16 cellular contexts compared by ENCODE assay signal in the genomic region with DNA sequence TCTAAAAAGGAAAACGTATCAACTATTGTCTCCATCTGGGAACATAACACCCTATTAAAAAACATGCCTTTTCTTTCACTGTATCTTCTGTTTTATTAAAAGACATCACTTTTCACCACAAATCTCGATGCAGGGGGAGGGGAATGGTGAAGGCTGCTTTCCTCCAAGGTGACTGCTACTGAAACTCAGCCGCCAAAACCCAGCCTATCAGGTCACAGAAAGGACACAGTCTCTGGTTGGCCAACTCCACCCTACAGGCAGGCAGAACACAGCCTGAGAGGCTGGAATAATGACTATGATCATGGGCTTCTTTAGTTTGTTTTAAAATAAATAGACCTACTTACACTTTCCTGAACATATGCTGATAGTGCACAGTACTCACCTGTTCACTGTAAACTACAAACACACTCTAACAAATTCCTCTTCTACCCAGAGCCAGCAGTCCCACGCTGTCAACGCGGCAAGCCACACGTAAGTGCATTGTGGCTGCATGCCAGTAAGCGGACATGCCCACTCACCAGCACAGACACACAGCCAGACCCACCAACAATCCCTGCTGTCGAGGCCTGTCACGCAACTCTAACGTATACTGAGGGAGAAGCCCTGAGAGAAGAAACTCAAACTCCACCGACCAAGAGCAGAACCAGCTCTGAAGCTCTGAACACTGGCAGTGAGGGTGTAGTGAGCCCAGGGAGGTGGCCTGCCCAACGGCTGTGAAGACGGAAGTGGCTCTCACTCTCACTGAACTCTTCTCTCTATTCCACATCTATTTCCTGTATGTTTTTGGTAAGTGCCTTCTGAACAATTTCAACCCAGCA. TPM values are rescaled to one million over a fixed set of nuclear protein-coding genes. Genes with fewer than 3 reads are reported as not detected.
A peak's percentile ranks its signal among the peaks of the same experiment; 100 is the strongest.
DNase-seq lines count a peak whose midpoint lies in the region; ATAC-seq and TF ChIP-seq lines count a peak whose summit lies in the region.
"Had no signal": no experiment of that assay in that cellular context is flagged by ENCODE, and none has a peak within 500 bp of the region (broad histone marks: within the 10 kb centered on the region; RNA-seq: fewer than 3 reads in every experiment).

No MANE protein-coding gene starts in this region.

- H3K27me3 Mint-ChIP-seq in activated naive CD8-positive, alpha-beta T cell treated with anti-CD3 and anti-CD28 coated beads, Interleukin-2, amount 10 ng/mL, durations not matched to agents 7 days and 5 days = no peaks in the 10 kb centered on the region
- H3K27me3 Mint-ChIP-seq in naive thymus-derived CD8-positive, alpha-beta T cell = no peaks in the 10 kb centered on the region
- H3K27me3 Mint-ChIP-seq: naive B cell had no signal

- peak overlapping the region; percentile 35 for H3K27ac Mint-ChIP-seq in activated naive CD8-positive, alpha-beta T cell treated with anti-CD3 and anti-CD28 coated beads, Interleukin-2, amount 10 ng/mL, durations not matched to agents 7 days and 5 days
- H3K27ac Mint-ChIP-seq in naive thymus-derived CD8-positive, alpha-beta T cell = peak overlapping the region in 9 of 10 donors; percentile 39 to 84 (median 59)

- H3K36me3 ChIP-seq in SK-N-SH (replicated peaks in 1 of 2; ENCODE audit: control insufficient read depth in 1 of 2, insufficient read depth in 2 of 2, low read length in 1 of 2) = peaks cover 39% of the 10 kb centered on the region in 2 experiments
- H3K36me3 ChIP-seq in osteoblast (ENCODE audit: insufficient read depth, low read length) = peaks cover 15% of the 10 kb centered on the region
- H3K36me3 ChIP-seq: adrenal gland had no signal

- H3K9ac ChIP-seq in SK-N-SH = no peak overlapping the region
- H3K9ac ChIP-seq: GM23248 had no signal

- H3K9me2 ChIP-seq in SK-N-SH = no peaks in the 10 kb centered on the region

- no peak for TF ChIP-seq RAD21 in SK-N-SH (IDR thresholded peaks at IDR 0.05; ENCODE audit: low read length)

- no peak for TF ChIP-seq EP300 in SK-N-SH (IDR thresholded peaks at IDR 0.05; ENCODE audit: borderline replicate concordance in 1 of 2, low read depth in 1 of 2, low read length in 1 of 2)

- no peaks in the 10 kb centered on the region for H3F3A ChIP-seq in SK-N-SH (replicated peaks; ENCODE audit: insufficient read depth)

- TF ChIP-seq CTCF in SK-N-SH (IDR thresholded peaks at IDR 0.05) (no peak), osteoblast (IDR thresholded peaks at IDR 0.05; ENCODE audit: extremely low read depth, low read depth, low read length) (no peak), GM10248 (IDR thresholded peaks at IDR 0.05; ENCODE audit: control extremely low read depth, extremely low read depth, low read depth, missing control alignments) (no peak)

- H3K27ac ChIP-seq in SK-N-SH (ENCODE audit: low read depth in 2 of 2, low read length in 1 of 2) = peak overlapping the region in 1 of 2 experiments; percentile 74; a peak in 1 of 4 replicates
- H3K27ac ChIP-seq in osteoblast (ENCODE audit: low read depth, low read length) = no peak overlapping the region
- H3K27ac ChIP-seq: A549, adrenal gland, GM23248, hepatocyte, sigmoid colon had no signal

- H4K20me1 ChIP-seq in SK-N-SH (ENCODE audit: insufficient read depth) = no peaks in the 10 kb centered on the region
- H4K20me1 ChIP-seq in osteoblast (ENCODE audit: insufficient read depth, low read length) = no peaks in the 10 kb centered on the region

- no peaks in the 10 kb centered on the region for H3K4me1 Mint-ChIP-seq in activated naive CD8-positive, alpha-beta T cell treated with anti-CD3 and anti-CD28 coated beads, Interleukin-2, amount 10 ng/mL, durations not matched to agents 7 days and 5 days
- peaks cover 0 to 2% (median 0%) of the 10 kb centered on the region in 4 donors for H3K4me1 Mint-ChIP-seq in naive thymus-derived CD8-positive, alpha-beta T cell
- H3K4me1 Mint-ChIP-seq: naive B cell had no signal

- peak; percentile 16; the same call in 1 of the 3 replicates for ATAC-seq in SK-N-SH treated with all-trans-retinoic acid at 6 μM for 48 hours
- ATAC-seq in activated naive CD8-positive, alpha-beta T cell treated with anti-CD3 and anti-CD28 coated beads, Interleukin-2, amount 10 ng/mL, durations not matched to agents 7 days and 5 days (ENCODE audit: low read depth) = peak; percentile 66
- peak; percentile 65 to 68 for ATAC-seq in naive thymus-derived CD8-positive, alpha-beta T cell

- WGBS in SK-N-SH (ENCODE audit: low lambda C conversion rate) = 87% methylated on average over 14 of the region's 14 CpGs

- peaks cover 0 to 24% of the 10 kb centered on the region in 2 experiments; a peak in 1 of 4 replicates for H3K4me1 ChIP-seq in SK-N-SH (ENCODE audit: control insufficient read depth in 1 of 2, insufficient read depth in 2 of 2, low read depth in 1 of 2, low read length in 1 of 2)
- H3K4me1 ChIP-seq in osteoblast (ENCODE audit: insufficient read depth, low read length) = no peaks in the 10 kb centered on the region
- H3K4me1 ChIP-seq: A549, adrenal gland, sigmoid colon had no signal

- POLR2A ChIA-PET in SK-N-SH (lab: Yijun Ruan, JAX) = no interaction called here
- POLR2A ChIA-PET in activated naive CD8-positive, alpha-beta T cell treated with anti-CD3 and anti-CD28 coated beads, Interleukin-2, amount 10 ng/mL, durations not matched to agents 7 days and 5 days (lab: Charles Lee) = no interaction called here
- POLR2A ChIA-PET in naive thymus-derived CD8-positive, alpha-beta T cell (lab: Charles Lee) = no interaction called here
- POLR2A ChIA-PET in GM10248 (lab: Yijun Ruan, JAX) = no interaction called here

- H3K27me3 ChIP-seq in SK-N-SH (ENCODE audit: insufficient read depth) (no peaks in the 10 kb centered on the region), osteoblast (ENCODE audit: insufficient read depth, low read length) (no peaks in the 10 kb centered on the region)
- H3K27me3 ChIP-seq: adrenal gland, hepatocyte, sigmoid colon had no signal

- no peaks in the 10 kb centered on the region for H3K9me3 Mint-ChIP-seq in activated naive CD8-positive, alpha-beta T cell treated with anti-CD3 and anti-CD28 coated beads, Interleukin-2, amount 10 ng/mL, durations not matched to agents 7 days and 5 days
- H3K9me3 Mint-ChIP-seq in naive thymus-derived CD8-positive, alpha-beta T cell = no peaks in the 10 kb centered on the region
- H3K9me3 Mint-ChIP-seq: naive B cell had no signal

- H3K9me3 ChIP-seq in SK-N-SH = no peaks in the 10 kb centered on the region
- H3K9me3 ChIP-seq in osteoblast (ENCODE audit: low read depth, low read length) = no peaks in the 10 kb centered on the region
- H3K9me3 ChIP-seq: A549, adrenal gland, sigmoid colon had no signal

- no peak for DNase-seq in SK-N-SH
- peak; percentile 74 for DNase-seq in Jurkat, Clone E6-1 (ENCODE audit: low read depth, low spot score)
- no peak for DNase-seq in activated naive CD8-positive, alpha-beta T cell treated with anti-CD3 and anti-CD28 coated beads, Interleukin-2, amount 10 ng/mL, durations not matched to agents 7 days and 5 days
- DNase-seq in naive thymus-derived CD8-positive, alpha-beta T cell = no peak
- DNase-seq in osteoblast (ENCODE audit: insufficient read length, low spot score, missing footprints) = no peak
- no peak for DNase-seq in occipital lobe (lab: John Stamatoyannopoulos, UW)
- no peak for DNase-seq in GM10248 (ENCODE audit: extremely low spot score)
- DNase-seq: activated CD4-positive, alpha-beta T cell treated with anti-CD3 and anti-CD28 coated beads, Interleukin-2, amount 50 U/mL, for 4 hours; adrenal gland; COR-L47; GM23248; naive B cell; sigmoid colon had no signal

- H3K4me3 Mint-ChIP-seq in activated naive CD8-positive, alpha-beta T cell treated with anti-CD3 and anti-CD28 coated beads, Interleukin-2, amount 10 ng/mL, durations not matched to agents 7 days and 5 days = peak overlapping the region; percentile 25
- H3K4me3 Mint-ChIP-seq in naive thymus-derived CD8-positive, alpha-beta T cell = peak overlapping the region in 8 of 10 donors; percentile 8 to 56 (median 36)
- H3K4me3 Mint-ChIP-seq: naive B cell had no signal

- H3K79me2 ChIP-seq in SK-N-SH (ENCODE audit: insufficient read depth) (no peaks in the 10 kb centered on the region; the same call in 1 of the 2 replicates), osteoblast (ENCODE audit: insufficient read depth, low read length) (no peaks in the 10 kb centered on the region)
- H3K79me2 ChIP-seq: hepatocyte had no signal

- H2AFZ ChIP-seq in SK-N-SH (ENCODE audit: low read depth) (no peak overlapping the region), osteoblast (ENCODE audit: low read length) (no peak overlapping the region)
- H2AFZ ChIP-seq: GM23248, hepatocyte had no signal

- H3K4me3 ChIP-seq in SK-N-SH (ENCODE audit: low read depth in 2 of 2, low read length in 1 of 2) (no peak overlapping the region), osteoblast (ENCODE audit: insufficient read depth, low read length) (no peak overlapping the region)
- peak overlapping the region; percentile 47 for H3K4me3 ChIP-seq in Jurkat, Clone E6-1 (ENCODE audit: low read length)
- H3K4me3 ChIP-seq: A549, adrenal gland, GM23248, hepatocyte, sigmoid colon had no signal

- H3K36me3 Mint-ChIP-seq in activated naive CD8-positive, alpha-beta T cell treated with anti-CD3 and anti-CD28 coated beads, Interleukin-2, amount 10 ng/mL, durations not matched to agents 7 days and 5 days = peaks cover 40% of the 10 kb centered on the region
- H3K36me3 Mint-ChIP-seq in naive thymus-derived CD8-positive, alpha-beta T cell = peaks cover 0 to 23% (median 0%) of the 10 kb centered on the region in 3 donors

- CTCF ChIA-PET in SK-N-SH (lab: Yijun Ruan, JAX) (interaction anchor here (0.6 to 2.2 kb wide), 3 partner anchors 10 to 16 kb away, joined by 3 to 15 read pairs (median 3); no protein-coding TSS in a partner anchor), GM10248 (lab: Yijun Ruan, JAX) (no interaction called here)

- H3K4me2 ChIP-seq in SK-N-SH = no peak overlapping the region
- H3K4me2 ChIP-seq in osteoblast (ENCODE audit: insufficient read depth, low read length) = no peak overlapping the region
- H3K4me2 ChIP-seq: A549, hepatocyte had no signal

RNA-seq across cellular contexts. Expression of a gene that starts 41.8 kb away (rescaled TPM):
- 25.0 and 27.6 TPM in 2 replicates for polyA plus RNA-seq in SK-N-SH (2012; rRNA removed)
- 26.2 and 27.7 TPM in 2 replicates for polyA plus RNA-seq in SK-N-SH (2012; cell fraction: cytosol; rRNA removed)
- polyA plus RNA-seq in SK-N-SH (2012; cell fraction: nucleus; rRNA removed) = 19.1 and 22.6 TPM in 2 replicates
- polyA plus RNA-seq in Jurkat, Clone E6-1 (2012; ENCODE audit: insufficient read depth, insufficient read length) = 97.7 TPM
- total RNA-seq in activated naive CD8-positive, alpha-beta T cell treated with anti-CD3 and anti-CD28 coated beads, Interleukin-2, amount 10 ng/mL, durations not matched to agents 7 days and 5 days = 100 to 1,000 TPM; 123 to 126 TPM
- 1 to 10 TPM; 6.7 to 7.7 TPM for total RNA-seq in naive thymus-derived CD8-positive, alpha-beta T cell
- 1 to 10 TPM; 2.4 to 3.7 (median 2.6) TPM for polyA plus RNA-seq in naive thymus-derived CD8-positive, alpha-beta T cell
- total RNA-seq in osteoblast (8.0 TPM in 2 replicates), occipital lobe (14.3 TPM)

Comparison
In these comparisons a context has a peak if more than half of its experiments do, and no peak if none do; other contexts are left out.
1. ATAC-seq: peak in every context shown above with its lines; median percentile 66 in naive thymus-derived CD8-positive, alpha-beta T cell; 66 in activated naive CD8-positive, alpha-beta T cell treated with anti-CD3 and anti-CD28 coated beads, Interleukin-2, amount 10 ng/mL, durations not matched to agents 7 days and 5 days; 16 in SK-N-SH treated with all-trans-retinoic acid at 6 μM for 48 hours.